In genomic region chr4:26048962-26049361, GRCh38 we compare ENCODE assay signal across 14 cellular contexts.
DNase-seq lines count a peak whose midpoint lies in the region; ATAC-seq and TF ChIP-seq lines count a peak whose summit lies in the region.
"Had no signal": no experiment of that assay in that cellular context is flagged by ENCODE, and none has a peak within 500 bp of the region (broad histone marks: within the 10 kb centered on the region; RNA-seq: fewer than 3 reads in every experiment).

No MANE protein-coding gene starts in this region.

- H3K4me3 ChIP-seq in GM23248: peak overlapping the region; percentile 57
- no peak overlapping the region for H3K4me3 ChIP-seq in breast epithelium
- H3K4me3 ChIP-seq in lower lobe of right lung: no peak overlapping the region
- H3K4me3 ChIP-seq in spleen: no peak overlapping the region
- H3K4me3 ChIP-seq: dorsolateral prefrontal cortex, PC-9 had no signal

- TF ChIP-seq CTCF in breast epithelium (IDR thresholded peaks at IDR 0.05): no peak
- no peak for TF ChIP-seq CTCF in lower lobe of right lung (IDR thresholded peaks at IDR 0.05)
- no peak for TF ChIP-seq CTCF in spleen (IDR thresholded peaks at IDR 0.05 in 8 of 11, conservative IDR thresholded peaks at IDR 0.05 in 3 of 11)

- intact Hi-C loops in breast epithelium (cut with DNase I; ENCODE audit: low total_unique reads) (no loop called here), lower lobe of right lung (cut with DNase I) (no loop called here), spleen (cut with DNase I; ENCODE audit: low total_unique reads) (no loop called here)

- WGBS in GM23248 (ENCODE audit: low coverage in 1 of 2, low lambda C conversion rate in 2 of 2, missing lambda C conversion rate in 2 of 2), 2 experiments: 5 to 6% methylated on average over 9 of the region's 9 CpGs
- WGBS in spleen, 5 donors: 71 to 87% (median 82%) methylated on average over 9 of the region's 9 CpGs

- H4K20me1 ChIP-seq in GM23248 (ENCODE audit: insufficient read depth): no peaks in the 10 kb centered on the region

- ATAC-seq in lower lobe of right lung (no peak), HG02678 (IDR thresholded peaks at IDR 0.05; ENCODE audit: unreplicated experiment) (no peak), HG03354 (IDR thresholded peaks at IDR 0.05; ENCODE audit: poor library complexity, severe bottlenecking, unreplicated experiment) (no peak)

- peaks cover 19% of the 10 kb centered on the region for H3K4me1 ChIP-seq in GM23248 (ENCODE audit: insufficient read depth)
- peaks cover 0 to 10% of the 10 kb centered on the region in 2 donors for H3K4me1 ChIP-seq in breast epithelium
- H3K4me1 ChIP-seq in lower lobe of right lung: peaks cover 25% of the 10 kb centered on the region
- H3K4me1 ChIP-seq in spleen: peaks cover 0 to 9% (median 0%) of the 10 kb centered on the region in 6 donors

- peaks cover 13% of the 10 kb centered on the region for H3F3A ChIP-seq in GM23248 (ENCODE audit: insufficient read depth)

- H3K9ac ChIP-seq in GM23248: peak overlapping the region; percentile 75

- no peaks in the 10 kb centered on the region for H3K9me3 ChIP-seq in GM23248 (ENCODE audit: low read depth)
- no peaks in the 10 kb centered on the region for H3K9me3 ChIP-seq in breast epithelium
- H3K9me3 ChIP-seq in lower lobe of right lung: no peaks in the 10 kb centered on the region
- H3K9me3 ChIP-seq in spleen: no peaks in the 10 kb centered on the region

- no peaks in the 10 kb centered on the region for H3K9me2 ChIP-seq in GM23248 (ENCODE audit: insufficient read depth)

- peak overlapping the region; percentile 77 for H3K4me2 ChIP-seq in GM23248 (ENCODE audit: unreplicated experiment)
- H3K4me2 ChIP-seq: PC-9 had no signal

- H3K36me3 ChIP-seq in GM23248 (ENCODE audit: low read depth) (no peaks in the 10 kb centered on the region), breast epithelium (no peaks in the 10 kb centered on the region), lower lobe of right lung (no peaks in the 10 kb centered on the region), spleen (no peaks in the 10 kb centered on the region)

- H3K27me3 ChIP-seq in GM23248 (replicated peaks; ENCODE audit: insufficient read depth) (no peaks in the 10 kb centered on the region), breast epithelium (no peaks in the 10 kb centered on the region), lower lobe of right lung (ENCODE audit: low read depth) (no peaks in the 10 kb centered on the region), spleen (replicated peaks in 1 of 7) (peaks cover 0 to 6% (median 0%) of the 10 kb centered on the region in 7 donors)

- H3K79me2 ChIP-seq in GM23248 (ENCODE audit: insufficient read depth): no peaks in the 10 kb centered on the region

- H3K27ac ChIP-seq in GM23248 (peak overlapping the region; percentile 88), breast epithelium (peak overlapping the region; percentile 82 to 96), lower lobe of right lung (peak overlapping the region; percentile 65), spleen (peak overlapping the region in 7 of 8 donors; percentile 31 to 73 (median 56))
- H3K27ac ChIP-seq: dorsolateral prefrontal cortex, PC-9 had no signal

- in situ Hi-C loops in GM23248 (cut with MboI): loop anchor here (25.0 kb wide), 1 partner anchor 363 kb away; no protein-coding TSS in a partner anchor

- no peak for TF ChIP-seq POLR2A in breast epithelium (IDR thresholded peaks at IDR 0.05)
- no peak for TF ChIP-seq POLR2A in spleen (IDR thresholded peaks at IDR 0.05)

- H2AFZ ChIP-seq in GM23248: peak overlapping the region; percentile 77
- H2AFZ ChIP-seq: PC-9 had no signal

- peak; percentile 71 for DNase-seq in GM23248
- no peak for DNase-seq in breast epithelium (ENCODE audit: low spot score in 2 of 2)
- DNase-seq in lower lobe of right lung: no peak
- DNase-seq in spleen: no peak
- DNase-seq in NCI-H1048 (lab: John Stamatoyannopoulos, UW): no peak
- no peak for DNase-seq in NCI-H526 (lab: John Stamatoyannopoulos, UW)
- DNase-seq: activated naive CD4-positive, alpha-beta T cell treated with anti-CD3 and anti-CD28 coated beads, Interleukin-2, amount 10 ng/mL, durations not matched to agents 7 days and 5 days; CD4-positive, alpha-beta memory T cell; dorsolateral prefrontal cortex; GF-D8; T-helper 9 cell had no signal
